20 cellular contexts compared by ENCODE assay signal in genomic region chr7:454356-455109, GRCh38.
A peak's percentile ranks its signal among the peaks of the same experiment; 100 is the strongest.
DNase-seq lines count a peak whose midpoint lies in the region; ATAC-seq and TF ChIP-seq lines count a peak whose summit lies in the region.
"Had no signal": no experiment of that assay in that cellular context is flagged by ENCODE, and none has a peak within 500 bp of the region (broad histone marks: within the 10 kb centered on the region; RNA-seq: fewer than 3 reads in every experiment).

No MANE protein-coding gene starts in this region.

- peaks cover 16% of the 10 kb centered on the region for H3K4me1 ChIP-seq in lower lobe of right lung

- peaks cover 21% of the 10 kb centered on the region for H3K27me3 ChIP-seq in lower lobe of right lung (ENCODE audit: low read depth)

- H3K4me3 Mint-ChIP-seq in natural killer cell treated with Interleukin-12 subunit alpha and Interleukin-12 subunit beta and Interleukin-15 and Interleukin-18, amount 100 ng/mL, for 72 hours: no peak overlapping the region
- H3K4me3 Mint-ChIP-seq in natural killer cell: no peak overlapping the region
- no peak overlapping the region for H3K4me3 Mint-ChIP-seq in activated T-helper 1 cell treated with anti-CD3 and anti-CD28 coated beads, Interleukin-12 subunit alpha, Interleukin-12 subunit beta, Interleukin-2, Interleukin-4 antibody, amounts not matched to agents 30 ng/mL and 10 ng/mL and 1 ng/mL, durations not matched to agents 14 hours and 24 hours and 36 hours
- H3K4me3 Mint-ChIP-seq: B cell; CD4-positive, alpha-beta memory T cell; HFFc6; IgD-negative memory B cell had no signal

- no peak overlapping the region for H3K27ac ChIP-seq in lower lobe of right lung
- H3K27ac ChIP-seq: C4-2B had no signal

- H3K4me3 ChIP-seq in lower lobe of right lung: no peak overlapping the region

- H3K27me3 Mint-ChIP-seq in natural killer cell treated with Interleukin-12 subunit alpha and Interleukin-12 subunit beta and Interleukin-15 and Interleukin-18, amount 100 ng/mL, for 72 hours: peaks cover 9 to 10% of the 10 kb centered on the region in 2 donors
- peaks cover 0 to 8% of the 10 kb centered on the region in 2 donors for H3K27me3 Mint-ChIP-seq in natural killer cell (ENCODE audit: low read depth in 2 of 2)
- peaks cover 12% of the 10 kb centered on the region for H3K27me3 Mint-ChIP-seq in activated T-helper 1 cell treated with anti-CD3 and anti-CD28 coated beads, Interleukin-12 subunit alpha, Interleukin-12 subunit beta, Interleukin-2, Interleukin-4 antibody, amounts not matched to agents 30 ng/mL and 10 ng/mL and 1 ng/mL, durations not matched to agents 14 hours and 24 hours and 36 hours (ENCODE audit: insufficient read depth)

- no peaks in the 10 kb centered on the region for H3K9me3 Mint-ChIP-seq in natural killer cell treated with Interleukin-12 subunit alpha and Interleukin-12 subunit beta and Interleukin-15 and Interleukin-18, amount 100 ng/mL, for 72 hours
- H3K9me3 Mint-ChIP-seq in natural killer cell: no peaks in the 10 kb centered on the region
- no peaks in the 10 kb centered on the region for H3K9me3 Mint-ChIP-seq in activated T-helper 1 cell treated with anti-CD3 and anti-CD28 coated beads, Interleukin-12 subunit alpha, Interleukin-12 subunit beta, Interleukin-2, Interleukin-4 antibody, amounts not matched to agents 30 ng/mL and 10 ng/mL and 1 ng/mL, durations not matched to agents 14 hours and 24 hours and 36 hours
- H3K9me3 Mint-ChIP-seq: CD4-positive, alpha-beta memory T cell; HFFc6; IgD-negative memory B cell had no signal

- no peaks in the 10 kb centered on the region for H3K36me3 ChIP-seq in lower lobe of right lung

- ATAC-seq in left cardiac atrium (no peak), natural killer cell (no peak), lower lobe of right lung (no peak), HG02571 (IDR thresholded peaks at IDR 0.05; ENCODE audit: unreplicated experiment) (no peak)
- no peak for ATAC-seq in natural killer cell treated with Interleukin-12 subunit alpha and Interleukin-12 subunit beta and Interleukin-15 and Interleukin-18, amount 100 ng/mL, for 72 hours
- ATAC-seq: HCT116 had no signal

- no peak for TF ChIP-seq CTCF in natural killer cell (IDR thresholded peaks at IDR 0.05)
- TF ChIP-seq CTCF in lower lobe of right lung (IDR thresholded peaks at IDR 0.05): no peak

- no peaks in the 10 kb centered on the region for H3K36me3 Mint-ChIP-seq in natural killer cell treated with Interleukin-12 subunit alpha and Interleukin-12 subunit beta and Interleukin-15 and Interleukin-18, amount 100 ng/mL, for 72 hours
- H3K36me3 Mint-ChIP-seq in natural killer cell: no peaks in the 10 kb centered on the region
- H3K36me3 Mint-ChIP-seq in activated T-helper 1 cell treated with anti-CD3 and anti-CD28 coated beads, Interleukin-12 subunit alpha, Interleukin-12 subunit beta, Interleukin-2, Interleukin-4 antibody, amounts not matched to agents 30 ng/mL and 10 ng/mL and 1 ng/mL, durations not matched to agents 14 hours and 24 hours and 36 hours (ENCODE audit: low read depth): no peaks in the 10 kb centered on the region
- H3K36me3 Mint-ChIP-seq: CD4-positive, alpha-beta memory T cell; IgD-negative memory B cell had no signal

- peaks cover 6 to 13% of the 10 kb centered on the region in 2 donors for H3K4me1 Mint-ChIP-seq in natural killer cell treated with Interleukin-12 subunit alpha and Interleukin-12 subunit beta and Interleukin-15 and Interleukin-18, amount 100 ng/mL, for 72 hours (ENCODE audit: low read depth in 2 of 2)
- H3K4me1 Mint-ChIP-seq in natural killer cell: peaks cover 8 to 10% of the 10 kb centered on the region in 2 donors
- H3K4me1 Mint-ChIP-seq in activated T-helper 1 cell treated with anti-CD3 and anti-CD28 coated beads, Interleukin-12 subunit alpha, Interleukin-12 subunit beta, Interleukin-2, Interleukin-4 antibody, amounts not matched to agents 30 ng/mL and 10 ng/mL and 1 ng/mL, durations not matched to agents 14 hours and 24 hours and 36 hours (ENCODE audit: low read depth): peaks cover 6% of the 10 kb centered on the region

- peak; percentile 10 for DNase-seq in left cardiac atrium
- no peak for DNase-seq in cardiac septum (ENCODE audit: low spot score)
- peak; percentile 59 for DNase-seq in natural killer cell treated with Interleukin-12 subunit alpha and Interleukin-12 subunit beta and Interleukin-15 and Interleukin-18, amount 100 ng/mL, for 72 hours (ENCODE audit: low spot score)
- DNase-seq in natural killer cell: no peak
- DNase-seq in lower lobe of right lung: peak; percentile 37
- no peak for DNase-seq in activated T-helper 1 cell treated with anti-CD3 and anti-CD28 coated beads, Interleukin-12 subunit alpha, Interleukin-12 subunit beta, Interleukin-2, Interleukin-4 antibody, amounts not matched to agents 30 ng/mL and 10 ng/mL and 1 ng/mL, durations not matched to agents 14 hours and 24 hours and 36 hours (ENCODE audit: low spot score)
- DNase-seq in NCI-H748 (lab: John Stamatoyannopoulos, UW; ENCODE audit: unreplicated experiment): no peak
- DNase-seq: 8988T; CD4-positive, alpha-beta memory T cell; DMS153; DMS79; GDM1; GOT3; H7; HFFc6 had no signal

- intact Hi-C loops in left cardiac atrium (cut with DNase I): no loop called here
- intact Hi-C loops in cardiac septum (cut with DNase I): no loop called here
- intact Hi-C loops in natural killer cell (cut with micrococcal nuclease): no loop called here
- intact Hi-C loops in lower lobe of right lung (cut with DNase I): no loop called here
- intact Hi-C loops in activated T-helper 1 cell treated with anti-CD3 and anti-CD28 coated beads, Interleukin-12 subunit alpha, Interleukin-12 subunit beta, Interleukin-2, Interleukin-4 antibody, amounts not matched to agents 30 ng/mL and 10 ng/mL and 1 ng/mL, durations not matched to agents 14 hours and 24 hours and 36 hours (cut with micrococcal nuclease): loop anchor here (10.0 kb wide), 1 partner anchor 110 kb away; no protein-coding TSS in a partner anchor

- H3K27ac Mint-ChIP-seq in natural killer cell treated with Interleukin-12 subunit alpha and Interleukin-12 subunit beta and Interleukin-15 and Interleukin-18, amount 100 ng/mL, for 72 hours: no peak overlapping the region
- H3K27ac Mint-ChIP-seq in natural killer cell: no peak overlapping the region
- no peak overlapping the region for H3K27ac Mint-ChIP-seq in activated T-helper 1 cell treated with anti-CD3 and anti-CD28 coated beads, Interleukin-12 subunit alpha, Interleukin-12 subunit beta, Interleukin-2, Interleukin-4 antibody, amounts not matched to agents 30 ng/mL and 10 ng/mL and 1 ng/mL, durations not matched to agents 14 hours and 24 hours and 36 hours
- H3K27ac Mint-ChIP-seq: B cell, HFFc6, IgD-negative memory B cell had no signal

- no peaks in the 10 kb centered on the region for H3K9me3 ChIP-seq in lower lobe of right lung

Comparison
In these comparisons a context has a peak if more than half of its experiments do, and no peak if none do; other contexts are left out.
1. DNase-seq: peak in left cardiac atrium (single experiment), natural killer cell treated with Interleukin-12 subunit alpha and Interleukin-12 subunit beta and Interleukin-15 and Interleukin-18, amount 100 ng/mL, for 72 hours (single experiment) and lower lobe of right lung (single experiment); none in cardiac septum (single experiment), natural killer cell (single experiment), activated T-helper 1 cell treated with anti-CD3 and anti-CD28 coated beads, Interleukin-12 subunit alpha, Interleukin-12 subunit beta, Interleukin-2, Interleukin-4 antibody, amounts not matched to agents 30 ng/mL and 10 ng/mL and 1 ng/mL, durations not matched to agents 14 hours and 24 hours and 36 hours (single experiment) and NCI-H748 (single experiment).